Comparison of ENCODE assay signal across 9 cellular contexts in genomic region chr7:142808802-142809583, GRCh38. TPM values are rescaled to one million over a fixed set of nuclear protein-coding genes. Genes with fewer than 3 reads are reported as not detected.
DNase-seq lines count a peak whose midpoint lies in the region; ATAC-seq and TF ChIP-seq lines count a peak whose summit lies in the region.
"Had no signal": no experiment of that assay in that cellular context is flagged by ENCODE, and none has a peak within 500 bp of the region (broad histone marks: within the 10 kb centered on the region; RNA-seq: fewer than 3 reads in every experiment).

No MANE protein-coding gene starts in this region.

- intact Hi-C loops in ovary (cut with DNase I): no loop called here

- no peak for TF ChIP-seq EP300 in ovary (IDR thresholded peaks at IDR 0.05)

- peak overlapping the region; percentile 99 for H3K27ac ChIP-seq in effector memory CD4-positive, alpha-beta T cell (ENCODE audit: insufficient read depth, low read length, poor library complexity, severe bottlenecking)
- no peak overlapping the region for H3K27ac ChIP-seq in ovary

- no peaks in the 10 kb centered on the region for H3K27me3 ChIP-seq in effector memory CD4-positive, alpha-beta T cell (replicated peaks; ENCODE audit: control insufficient read depth, insufficient read depth, low read length, poor library complexity, severe bottlenecking)
- H3K27me3 ChIP-seq in ovary: no peaks in the 10 kb centered on the region

- H3K36me3 ChIP-seq in effector memory CD4-positive, alpha-beta T cell (ENCODE audit: control insufficient read depth, insufficient read depth, low read length): no peaks in the 10 kb centered on the region
- H3K36me3 ChIP-seq in ovary: no peaks in the 10 kb centered on the region
- H3K36me3 ChIP-seq: thoracic aorta had no signal

- no peaks in the 10 kb centered on the region for H3K9me3 ChIP-seq in effector memory CD4-positive, alpha-beta T cell (ENCODE audit: control insufficient read depth, low read length)
- no peaks in the 10 kb centered on the region for H3K9me3 ChIP-seq in ovary
- H3K9me3 ChIP-seq: thoracic aorta had no signal

- no peak for TF ChIP-seq CTCF in ovary (IDR thresholded peaks at IDR 0.05)

- 59 to 66% (median 66%) methylated on average over 6 of the region's 6 CpGs for WGBS in ovary, 3 donors

- peak overlapping the region; percentile 29 for H3K4me3 ChIP-seq in effector memory CD4-positive, alpha-beta T cell (ENCODE audit: insufficient read depth, low read depth, low read length, poor library complexity, severe bottlenecking)
- no peak overlapping the region for H3K4me3 ChIP-seq in ovary
- H3K4me3 ChIP-seq: thoracic aorta had no signal

- peaks cover 88% of the 10 kb centered on the region for H3K4me1 ChIP-seq in effector memory CD4-positive, alpha-beta T cell (ENCODE audit: control insufficient read depth, insufficient read depth, low read length, poor library complexity, severe bottlenecking)
- no peaks in the 10 kb centered on the region for H3K4me1 ChIP-seq in ovary (ENCODE audit: insufficient read depth)

- ATAC-seq in GM19328 (IDR thresholded peaks at IDR 0.05; ENCODE audit: unreplicated experiment) (peak; percentile 88), HG03175 (IDR thresholded peaks at IDR 0.05; ENCODE audit: unreplicated experiment) (peak; percentile 91)

- TF ChIP-seq POLR2A in ovary (IDR thresholded peaks at IDR 0.05): no peak

- peak; percentile 95 for DNase-seq in activated CD4-positive, alpha-beta T cell treated with anti-CD3 and anti-CD28 coated beads for 4 hours
- peak; percentile 94 to 95 (median 95) for DNase-seq in effector memory CD4-positive, alpha-beta T cell
- DNase-seq in stimulated activated CD8-positive, alpha-beta memory T cell treated with anti-CD3 and anti-CD28 coated beads, Interleukin-12 subunit alpha, Interleukin-12 subunit beta, amount 100 ng/mL, for 24 hours (ENCODE audit: extremely low read depth): peak; percentile 84
- DNase-seq in ovary: no peak
- DNase-seq in DMS79 treated with DMSO at 0.1 percent for 48 hours (lab: John Stamatoyannopoulos, UW): no peak
- no peak for DNase-seq in SW 1271 (lab: John Stamatoyannopoulos, UW)

RNA-seq across cellular contexts. Expression of gene PRSS2, which starts 38.2 kb away (rescaled TPM):
- 10 to 100 TPM in 2 of 7 donors, 1 to 10 TPM in 3, not detected in 2; 1.4 to 90.0 (median 5.3) TPM for total RNA-seq in ovary
- 1 to 10 TPM in 1 of 2 donors, not detected in 1; 1.5 TPM for polyA plus RNA-seq in ovary

RNA-seq across cellular contexts. Expression of gene EPHB6, which starts 45.9 kb away (rescaled TPM):
- total RNA-seq in ovary: 10 to 100 TPM; 17.9 to 41.1 (median 31.9) TPM
- polyA plus RNA-seq in ovary: 10 to 100 TPM; 10.7 to 14.1 TPM

RNA-seq across cellular contexts. Expression of gene PRSS1, which starts 59.7 kb away (rescaled TPM):
- total RNA-seq in ovary: 10 to 100 TPM in 2 of 7 donors, 1 to 10 TPM in 1, under 1 TPM in 1, not detected in 3; 0.82 to 35.0 (median 18.6) TPM
- polyA plus RNA-seq in ovary: under 1 TPM in 1 of 2 donors, not detected in 1; 0.15 TPM

Comparison
In these comparisons a context has a peak if more than half of its experiments do, and no peak if none do; other contexts are left out.
1. DNase-seq: peak in activated CD4-positive, alpha-beta T cell treated with anti-CD3 and anti-CD28 coated beads for 4 hours (2 of 2), effector memory CD4-positive, alpha-beta T cell (3 of 3) and stimulated activated CD8-positive, alpha-beta memory T cell treated with anti-CD3 and anti-CD28 coated beads, Interleukin-12 subunit alpha, Interleukin-12 subunit beta, amount 100 ng/mL, for 24 hours (single experiment); none in ovary (0 of 5), DMS79 treated with DMSO at 0.1 percent for 48 hours (single experiment) and SW 1271 (0 of 2).